ENCODE assay signal across 17 cellular contexts in genomic region chr2:236579746-236580315, GRCh38. TPM values are rescaled to one million over a fixed set of nuclear protein-coding genes. Genes with fewer than 3 reads are reported as not detected.
DNase-seq lines count a peak whose midpoint lies in the region; ATAC-seq and TF ChIP-seq lines count a peak whose summit lies in the region.
"Had no signal": no experiment of that assay in that cellular context is flagged by ENCODE, and none has a peak within 500 bp of the region (broad histone marks: within the 10 kb centered on the region; RNA-seq: fewer than 3 reads in every experiment).

No MANE protein-coding gene starts in this region.

- peak overlapping the region; percentile 77 to 93 (median 86) for H3K27ac ChIP-seq in body of pancreas
- H3K27ac ChIP-seq in SJCRH30: no peak overlapping the region

- intact Hi-C loops in body of pancreas (cut with DNase I): no loop called here

- peak; percentile 35 for ATAC-seq in body of pancreas
- no peak for ATAC-seq in stimulated activated effector memory CD8-positive, alpha-beta T cell treated with anti-CD3 and anti-CD28 coated beads, Interleukin-12 subunit alpha, Interleukin-12 subunit beta, amount 100 ng/mL, for 72 hours
- ATAC-seq in HG02970 (IDR thresholded peaks at IDR 0.05; ENCODE audit: low FRiP score, unreplicated experiment): no peak
- ATAC-seq: sciatic nerve had no signal

- 20 to 31% methylated on average over 9 of the region's 9 CpGs for WGBS in body of pancreas, 2 donors

- DNase-seq in NCI-H526 (lab: John Stamatoyannopoulos, UW) (peak; percentile 50 to 67), body of pancreas (peak in 3 of 4 donors; percentile 55 to 67 (median 58)), hypothalamus (lab: John Stamatoyannopoulos, UW) (peak in 29 of 51 donors; percentile 12 to 70 (median 38)), SJCRH30 (no peak), NCI-H69 (lab: John Stamatoyannopoulos, UW) (no peak)
- DNase-seq in stimulated activated effector memory CD8-positive, alpha-beta T cell treated with anti-CD3 and anti-CD28 coated beads, Interleukin-12 subunit alpha, Interleukin-12 subunit beta, amount 100 ng/mL, for 72 hours (ENCODE audit: low spot score in 2 of 2): no peak
- no peak for DNase-seq in activated CD4-positive, CD25-positive, alpha-beta regulatory T cell treated with anti-CD3 and anti-CD28 coated beads, Interleukin-2, amount 50 U/mL, for 72 hours
- DNase-seq: activated CD4-positive, alpha-beta T cell treated with anti-CD3 and anti-CD28 coated beads, Interleukin-2, amount 50 U/mL, for 4 hours; activated T-cell treated with anti-CD3 and anti-CD28 coated beads, Interleukin-2, amount 50 U/mL, for 1 hour; Calu3; NCI-H1048 had no signal

- no peak for TF ChIP-seq POLR2A in body of pancreas (IDR thresholded peaks at IDR 0.05)

- peaks cover 11% of the 10 kb centered on the region for H3K4me1 Mint-ChIP-seq in stimulated activated effector memory CD8-positive, alpha-beta T cell treated with anti-CD3 and anti-CD28 coated beads, Interleukin-12 subunit alpha, Interleukin-12 subunit beta, amount 100 ng/mL, for 72 hours

- TF ChIP-seq CTCF in body of pancreas (IDR thresholded peaks at IDR 0.05): no peak

- H3K4me3 ChIP-seq in body of pancreas: no peak overlapping the region
- H3K4me3 ChIP-seq in SJCRH30: no peak overlapping the region
- H3K4me3 ChIP-seq: hepatocyte had no signal

- H3K9me3 Mint-ChIP-seq in stimulated activated effector memory CD8-positive, alpha-beta T cell treated with anti-CD3 and anti-CD28 coated beads, Interleukin-12 subunit alpha, Interleukin-12 subunit beta, amount 100 ng/mL, for 72 hours: no peaks in the 10 kb centered on the region
- H3K9me3 Mint-ChIP-seq: activated naive CD4-positive, alpha-beta T cell treated with anti-CD3 and anti-CD28 coated beads, Interleukin-2, amount 50 U/mL, for 24 hours; memory B cell had no signal

- no peak overlapping the region for H3K4me3 Mint-ChIP-seq in stimulated activated effector memory CD8-positive, alpha-beta T cell treated with anti-CD3 and anti-CD28 coated beads, Interleukin-12 subunit alpha, Interleukin-12 subunit beta, amount 100 ng/mL, for 72 hours
- H3K4me3 Mint-ChIP-seq: activated naive CD4-positive, alpha-beta T cell treated with anti-CD3 and anti-CD28 coated beads, Interleukin-2, amount 50 U/mL, for 24 hours; memory B cell had no signal

- H3K27me3 ChIP-seq in body of pancreas: no peaks in the 10 kb centered on the region
- no peaks in the 10 kb centered on the region for H3K27me3 ChIP-seq in SJCRH30
- H3K27me3 ChIP-seq: hepatocyte had no signal

- H3K36me3 ChIP-seq in body of pancreas (replicated peaks in 1 of 2; ENCODE audit: insufficient read depth in 1 of 2, low read depth in 2 of 2) (peaks cover 5 to 13% of the 10 kb centered on the region in 2 donors), SJCRH30 (peaks cover 74% of the 10 kb centered on the region)

- H3K27ac Mint-ChIP-seq in stimulated activated effector memory CD8-positive, alpha-beta T cell treated with anti-CD3 and anti-CD28 coated beads, Interleukin-12 subunit alpha, Interleukin-12 subunit beta, amount 100 ng/mL, for 72 hours: peak overlapping the region; percentile 61
- H3K27ac Mint-ChIP-seq: activated naive CD4-positive, alpha-beta T cell treated with anti-CD3 and anti-CD28 coated beads, Interleukin-2, amount 50 U/mL, for 24 hours; memory B cell had no signal

- no peaks in the 10 kb centered on the region for H3K9me3 ChIP-seq in body of pancreas
- no peaks in the 10 kb centered on the region for H3K9me3 ChIP-seq in SJCRH30 (replicated peaks)

- H3K4me1 ChIP-seq in body of pancreas (peaks cover 68% of the 10 kb centered on the region), SJCRH30 (peaks cover 17% of the 10 kb centered on the region; the same call in 1 of the 2 replicates)

- H3K36me3 Mint-ChIP-seq in stimulated activated effector memory CD8-positive, alpha-beta T cell treated with anti-CD3 and anti-CD28 coated beads, Interleukin-12 subunit alpha, Interleukin-12 subunit beta, amount 100 ng/mL, for 72 hours: peaks cover 19% of the 10 kb centered on the region

RNA-seq across cellular contexts. Expression of gene ACKR3, which starts 10.2 kb away (rescaled TPM):
- 10 to 100 TPM; 10.4 to 18.1 TPM for total RNA-seq in body of pancreas
- total RNA-seq in SJCRH30 (2014; rRNA removed; shearing (Covaris generic)): 85.2 and 87.5 TPM in 2 replicates
- total RNA-seq: G401 had no signal

Comparison
In these comparisons a context has a peak if more than half of its experiments do, and no peak if none do; other contexts are left out.
1. DNase-seq: peak in NCI-H526 (2 of 2), body of pancreas (3 of 4) and hypothalamus (29 of 51); none in stimulated activated effector memory CD8-positive, alpha-beta T cell treated with anti-CD3 and anti-CD28 coated beads, Interleukin-12 subunit alpha, Interleukin-12 subunit beta, amount 100 ng/mL, for 72 hours (0 of 2), SJCRH30 (0 of 2), NCI-H69 (single experiment) and activated CD4-positive, CD25-positive, alpha-beta regulatory T cell treated with anti-CD3 and anti-CD28 coated beads, Interleukin-2, amount 50 U/mL, for 72 hours (single experiment).